ENCODE assay signal across 27 cellular contexts in genomic region chr6:19142236-19142635, GRCh38.
"Had no signal": no experiment of that assay in that cellular context is flagged by ENCODE, and none has a peak within 500 bp of the region (broad histone marks: within the 10 kb centered on the region; RNA-seq: fewer than 3 reads in every experiment).

No MANE protein-coding gene starts in this region.

- H3K4me1 ChIP-seq: breast epithelium, upper lobe of left lung had no signal

- H3K4me3 Mint-ChIP-seq: activated CD4-positive, alpha-beta T cell treated with anti-CD3 and anti-CD28 coated beads, Interleukin-2, amount 10 ng/mL, durations not matched to agents 7 days and 5 days; activated CD8-positive, alpha-beta memory T cell treated with anti-CD3 and anti-CD28 coated beads, Interleukin-2, amount 10 ng/mL, durations not matched to agents 7 days and 5 days; activated CD8-positive, alpha-beta T cell treated with anti-CD3 and anti-CD28 coated beads for 36 hours; activated naive CD4-positive, alpha-beta T cell treated with anti-CD3 and anti-CD28 coated beads, Interleukin-2, amount 50 U/mL, for 24 hours; activated naive CD8-positive, alpha-beta T cell treated with anti-CD3 and anti-CD28 coated beads, Interleukin-2, amount 50 U/mL, for 24 hours; effector memory CD8-positive, alpha-beta T cell; nephron; stimulated activated effector memory CD8-positive, alpha-beta T cell treated with anti-CD3 and anti-CD28 coated beads, Interleukin-12 subunit alpha, Interleukin-12 subunit beta, amount 100 ng/mL, for 72 hours; stimulated activated naive CD8-positive, alpha-beta T cell treated with anti-CD3 and anti-CD28 coated beads, Interleukin-15, Interleukin-2, amounts not matched to agents 100 ng/mL and 50 ng/mL, for 24 hours had no signal

- H3K4me3 ChIP-seq: breast epithelium, skin epidermis, thyroid gland, upper lobe of left lung had no signal

- H3K36me3 Mint-ChIP-seq: activated CD8-positive, alpha-beta memory T cell treated with anti-CD3 and anti-CD28 coated beads, Interleukin-2, amount 10 ng/mL, durations not matched to agents 7 days and 5 days; activated naive CD4-positive, alpha-beta T cell treated with anti-CD3 and anti-CD28 coated beads, Interleukin-2, amount 50 U/mL, for 24 hours; stimulated activated effector memory CD8-positive, alpha-beta T cell treated with anti-CD3 and anti-CD28 coated beads, Interleukin-12 subunit alpha, Interleukin-12 subunit beta, amount 100 ng/mL, for 72 hours had no signal

- H3K27ac Mint-ChIP-seq: activated CD4-positive, alpha-beta T cell treated with anti-CD3 and anti-CD28 coated beads, Interleukin-2, amount 10 ng/mL, durations not matched to agents 7 days and 5 days; activated CD8-positive, alpha-beta memory T cell treated with anti-CD3 and anti-CD28 coated beads, Interleukin-2, amount 10 ng/mL, durations not matched to agents 7 days and 5 days; activated CD8-positive, alpha-beta T cell treated with anti-CD3 and anti-CD28 coated beads for 36 hours; activated naive CD4-positive, alpha-beta T cell treated with anti-CD3 and anti-CD28 coated beads, Interleukin-2, amount 50 U/mL, for 24 hours; activated naive CD8-positive, alpha-beta T cell treated with anti-CD3 and anti-CD28 coated beads, Interleukin-2, amount 50 U/mL, for 24 hours; activated T-helper 2 cell treated with anti-CD3 and anti-CD28 coated beads, Interferon-gamma antibody, Interleukin-2, Interleukin-4, amounts not matched to agents 10 μg/mL and 5 μg/mL and 100 μg/mL, durations not matched to agents 14 hours and 24 hours and 36 hours; effector memory CD8-positive, alpha-beta T cell; nephron; stimulated activated effector memory CD8-positive, alpha-beta T cell treated with anti-CD3 and anti-CD28 coated beads, Interleukin-12 subunit alpha, Interleukin-12 subunit beta, amount 100 ng/mL, for 72 hours; stimulated activated naive CD8-positive, alpha-beta T cell treated with anti-CD3 and anti-CD28 coated beads, Interleukin-15, Interleukin-2, amounts not matched to agents 100 ng/mL and 50 ng/mL, for 24 hours had no signal

- H3K27me3 ChIP-seq: breast epithelium, thyroid gland, upper lobe of left lung had no signal

- H3K27ac ChIP-seq: breast epithelium, skin epidermis, thyroid gland, upper lobe of left lung had no signal

- H3K27me3 Mint-ChIP-seq: activated CD4-positive, alpha-beta T cell treated with anti-CD3 and anti-CD28 coated beads, Interleukin-2, amount 10 ng/mL, durations not matched to agents 7 days and 5 days; activated CD8-positive, alpha-beta memory T cell treated with anti-CD3 and anti-CD28 coated beads, Interleukin-2, amount 10 ng/mL, durations not matched to agents 7 days and 5 days; activated CD8-positive, alpha-beta T cell treated with anti-CD3 and anti-CD28 coated beads for 36 hours; activated naive CD4-positive, alpha-beta T cell treated with anti-CD3 and anti-CD28 coated beads, Interleukin-2, amount 50 U/mL, for 24 hours; activated naive CD8-positive, alpha-beta T cell treated with anti-CD3 and anti-CD28 coated beads, Interleukin-2, amount 50 U/mL, for 24 hours; effector memory CD8-positive, alpha-beta T cell; stimulated activated naive CD8-positive, alpha-beta T cell treated with anti-CD3 and anti-CD28 coated beads, Interleukin-15, Interleukin-2, amounts not matched to agents 100 ng/mL and 50 ng/mL, for 24 hours had no signal

- H3K9me3 ChIP-seq: breast epithelium, thyroid gland, upper lobe of left lung had no signal

- ATAC-seq: activated CD8-positive, alpha-beta memory T cell treated with anti-CD3 and anti-CD28 coated beads, Interleukin-2, amount 10 ng/mL, durations not matched to agents 7 days and 5 days; activated CD8-positive, alpha-beta T cell treated with anti-CD3 and anti-CD28 coated beads for 36 hours; activated naive CD8-positive, alpha-beta T cell treated with anti-CD3 and anti-CD28 coated beads, Interleukin-2, amount 50 U/mL, for 24 hours; effector memory CD8-positive, alpha-beta T cell; left colon; sciatic nerve; stimulated activated effector memory CD8-positive, alpha-beta T cell treated with anti-CD3 and anti-CD28 coated beads, Interleukin-12 subunit alpha, Interleukin-12 subunit beta, amount 100 ng/mL, for 72 hours had no signal

- DNase-seq: activated CD4-positive, alpha-beta T cell treated with anti-CD3 and anti-CD28 coated beads, Interleukin-2, amount 10 ng/mL, durations not matched to agents 7 days and 5 days; activated CD4-positive, CD25-positive, alpha-beta regulatory T cell treated with anti-CD3 and anti-CD28 coated beads, Interleukin-2, amount 50 U/mL, for 72 hours; activated CD8-positive, alpha-beta memory T cell treated with anti-CD3 and anti-CD28 coated beads, Interleukin-2, amount 10 ng/mL, durations not matched to agents 7 days and 5 days; activated CD8-positive, alpha-beta T cell treated with anti-CD3 and anti-CD28 coated beads for 36 hours; activated naive CD8-positive, alpha-beta T cell treated with anti-CD3 and anti-CD28 coated beads, Interleukin-2, amount 50 U/mL, for 24 hours; activated T-cell treated with anti-CD3 and anti-CD28 coated beads, Interleukin-2, amount 50 U/mL, for 48 hours; cerebellar nuclear complex; cortex of kidney; effector memory CD8-positive, alpha-beta T cell; erythroblast; kidney; left colon; mammary epithelial cell; retina; stimulated activated CD4-positive, alpha-beta T cell treated with anti-CD3 and anti-CD28 coated beads, Interleukin-12 subunit alpha, Interleukin-12 subunit beta, amount 100 ng/mL, for 4 hours; stimulated activated CD4-positive, alpha-beta T cell treated with anti-CD3 and anti-CD28 coated beads, Interleukin-4, amount 100 ng/mL, for 24 hours; T-helper 2 cell; thyroid gland; upper lobe of left lung had no signal

- H3K36me3 ChIP-seq: breast epithelium, thyroid gland, upper lobe of left lung had no signal

- H3K9me3 Mint-ChIP-seq: activated CD4-positive, alpha-beta T cell treated with anti-CD3 and anti-CD28 coated beads, Interleukin-2, amount 10 ng/mL, durations not matched to agents 7 days and 5 days; activated naive CD8-positive, alpha-beta T cell treated with anti-CD3 and anti-CD28 coated beads, Interleukin-2, amount 50 U/mL, for 24 hours; nephron had no signal

- H3K4me1 Mint-ChIP-seq: activated CD4-positive, alpha-beta T cell treated with anti-CD3 and anti-CD28 coated beads, Interleukin-2, amount 10 ng/mL, durations not matched to agents 7 days and 5 days; activated CD8-positive, alpha-beta memory T cell treated with anti-CD3 and anti-CD28 coated beads, Interleukin-2, amount 10 ng/mL, durations not matched to agents 7 days and 5 days; activated naive CD4-positive, alpha-beta T cell treated with anti-CD3 and anti-CD28 coated beads, Interleukin-2, amount 50 U/mL, for 24 hours; activated naive CD8-positive, alpha-beta T cell treated with anti-CD3 and anti-CD28 coated beads, Interleukin-2, amount 50 U/mL, for 24 hours; nephron; stimulated activated effector memory CD8-positive, alpha-beta T cell treated with anti-CD3 and anti-CD28 coated beads, Interleukin-12 subunit alpha, Interleukin-12 subunit beta, amount 100 ng/mL, for 72 hours had no signal

- FAIRE-seq: kidney had no signal
